ENCODE assay signal across 14 cellular contexts in the genomic region with DNA sequence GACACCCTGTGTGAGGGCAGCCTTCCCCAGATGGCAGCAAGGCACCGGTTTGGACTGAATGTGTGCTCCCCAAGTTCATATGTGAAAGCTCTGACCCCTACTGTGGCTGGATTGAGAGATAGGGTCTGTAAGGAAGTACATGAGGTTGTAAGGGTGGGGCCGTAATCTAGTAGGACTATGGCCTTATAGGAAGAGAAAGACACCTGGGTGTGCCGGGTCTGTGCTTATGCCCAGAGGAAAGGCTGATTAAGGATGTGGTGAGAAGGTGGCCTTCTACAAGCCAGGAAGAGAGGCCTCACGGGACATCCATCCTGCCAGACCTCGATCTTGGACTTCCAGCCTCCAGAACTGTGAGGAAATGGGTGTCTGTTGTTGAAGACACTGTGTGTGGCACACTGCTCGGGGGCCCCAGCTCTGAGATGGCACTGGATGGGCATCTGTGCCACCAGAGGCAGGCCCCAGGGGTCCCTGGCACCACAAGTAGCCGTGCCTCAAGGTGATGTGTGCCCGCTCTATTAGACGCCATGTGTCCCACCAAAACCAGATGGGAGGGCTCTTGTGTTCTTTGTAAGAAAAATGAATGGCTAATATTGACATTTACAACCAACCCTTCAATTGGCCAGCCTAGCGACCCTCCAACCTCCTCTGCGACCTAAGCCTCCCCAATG. TPM values are rescaled to one million over a fixed set of nuclear protein-coding genes. Genes with fewer than 3 reads are reported as not detected.
DNase-seq lines count a peak whose midpoint lies in the region; ATAC-seq and TF ChIP-seq lines count a peak whose summit lies in the region.
"Had no signal": no experiment of that assay in that cellular context is flagged by ENCODE, and none has a peak within 500 bp of the region (broad histone marks: within the 10 kb centered on the region; RNA-seq: fewer than 3 reads in every experiment).

No MANE protein-coding gene starts in this region.

- H3K4me2 ChIP-seq in smooth muscle cell = no peak overlapping the region
- H3K4me2 ChIP-seq: A549 had no signal

- in situ Hi-C loops in GM13976 (cut with MboI; ENCODE audit: low sequenced_read_pairs, unreplicated experiment) = no loop called here

- H3K36me3 ChIP-seq in endodermal cell (ENCODE audit: control insufficient read depth, insufficient read depth, low read length) = no peaks in the 10 kb centered on the region
- H3K36me3 ChIP-seq in smooth muscle cell (ENCODE audit: low read depth) = no peaks in the 10 kb centered on the region
- H3K36me3 ChIP-seq: BE2C had no signal

- H3K27ac Mint-ChIP-seq in endodermal cell (no peak overlapping the region), progenitor cell of endocrine pancreas (peak overlapping the region; percentile 13)

- H3K4me1 ChIP-seq in endodermal cell (ENCODE audit: control insufficient read depth, insufficient read depth, low read length) (no peaks in the 10 kb centered on the region), smooth muscle cell (ENCODE audit: low read depth) (no peaks in the 10 kb centered on the region)
- H3K4me1 ChIP-seq: A549, BE2C had no signal

- peak; percentile 7 for DNase-seq in GM13976 (ENCODE audit: low spot score)
- peak; percentile 34 for DNase-seq in endodermal cell
- no peak for DNase-seq in progenitor cell of endocrine pancreas (ENCODE audit: low spot score, unreplicated experiment)
- no peak for DNase-seq in SKM-1 (lab: John Stamatoyannopoulos, UW; ENCODE audit: unreplicated experiment)
- no peak for DNase-seq in smooth muscle cell (lab: John Stamatoyannopoulos, UW; ENCODE audit: unreplicated experiment)
- DNase-seq: BE2C; CD8-positive, alpha-beta memory T cell; DMS53; GF-D8; GM23248; H7 had no signal

- H3K4me1 Mint-ChIP-seq in endodermal cell = no peaks in the 10 kb centered on the region
- H3K4me1 Mint-ChIP-seq in progenitor cell of endocrine pancreas (ENCODE audit: low read depth) = no peaks in the 10 kb centered on the region
- H3K4me1 Mint-ChIP-seq: CD8-positive, alpha-beta memory T cell had no signal

- H3K36me3 Mint-ChIP-seq in endodermal cell (ENCODE audit: low read depth) (no peaks in the 10 kb centered on the region), progenitor cell of endocrine pancreas (ENCODE audit: insufficient read depth) (no peaks in the 10 kb centered on the region)
- H3K36me3 Mint-ChIP-seq: CD8-positive, alpha-beta memory T cell had no signal

- no peaks in the 10 kb centered on the region for H3K9me3 Mint-ChIP-seq in endodermal cell
- no peaks in the 10 kb centered on the region for H3K9me3 Mint-ChIP-seq in progenitor cell of endocrine pancreas (ENCODE audit: low read depth)

- H3K27ac ChIP-seq in endodermal cell (ENCODE audit: low read depth, low read length) (no peak overlapping the region), smooth muscle cell (ENCODE audit: low read depth) (no peak overlapping the region)
- H3K27ac ChIP-seq: A549, GM23248 had no signal

- no peak overlapping the region for H2AFZ ChIP-seq in smooth muscle cell (ENCODE audit: low read depth)
- H2AFZ ChIP-seq: GM23248 had no signal

- no peaks in the 10 kb centered on the region for H3K79me2 ChIP-seq in smooth muscle cell (ENCODE audit: low read depth)

- no peaks in the 10 kb centered on the region for H3F3A ChIP-seq in smooth muscle cell (ENCODE audit: low read depth)

- H3K4me3 Mint-ChIP-seq in endodermal cell = no peak overlapping the region
- no peak overlapping the region for H3K4me3 Mint-ChIP-seq in progenitor cell of endocrine pancreas (ENCODE audit: low read depth)
- H3K4me3 Mint-ChIP-seq: CD8-positive, alpha-beta memory T cell had no signal

- H4K20me1 ChIP-seq in smooth muscle cell (ENCODE audit: low read depth) = no peaks in the 10 kb centered on the region

- H3K4me3 ChIP-seq in endodermal cell (ENCODE audit: low read length) (no peak overlapping the region), smooth muscle cell (no peak overlapping the region)
- H3K4me3 ChIP-seq: A549, GM23248 had no signal

- H3K27me3 Mint-ChIP-seq in endodermal cell (ENCODE audit: insufficient read depth) = no peaks in the 10 kb centered on the region
- peaks cover 14% of the 10 kb centered on the region for H3K27me3 Mint-ChIP-seq in progenitor cell of endocrine pancreas

- 84 to 94% methylated on average over 3 to 11 of the region's 11 CpGs for WGBS in endodermal cell (ENCODE audit: insufficient coverage in 1 of 2, insufficient read length in 1 of 2), 2 experiments
- 95% methylated on average over 11 of the region's 11 CpGs for WGBS in smooth muscle cell (ENCODE audit: low lambda C conversion rate)

- TF ChIP-seq CTCF in GM13976 (IDR thresholded peaks at IDR 0.05; ENCODE audit: borderline replicate concordance, control extremely low read depth, extremely low read depth, insufficient read depth, missing control alignments) = no peak
- no peak for TF ChIP-seq CTCF in endodermal cell (conservative IDR thresholded peaks at IDR 0.05)
- no peak for TF ChIP-seq CTCF in progenitor cell of endocrine pancreas (IDR thresholded peaks at IDR 0.05; ENCODE audit: unreplicated experiment)
- no peak for TF ChIP-seq CTCF in smooth muscle cell (IDR thresholded peaks at IDR 0.05; ENCODE audit: borderline replicate concordance, insufficient read depth, poor library complexity, severe bottlenecking)

- H3K9me3 ChIP-seq in endodermal cell (ENCODE audit: control insufficient read depth, low read length) (no peaks in the 10 kb centered on the region), smooth muscle cell (replicated peaks; ENCODE audit: low read depth) (no peaks in the 10 kb centered on the region)
- H3K9me3 ChIP-seq: A549, BE2C had no signal

- H3K27me3 ChIP-seq in endodermal cell (ENCODE audit: control insufficient read depth, insufficient read depth, low read length, poor library complexity, severe bottlenecking) (no peaks in the 10 kb centered on the region), smooth muscle cell (ENCODE audit: low read depth) (no peaks in the 10 kb centered on the region)
- H3K27me3 ChIP-seq: BE2C had no signal

- ATAC-seq in GM21367 (IDR thresholded peaks at IDR 0.05; ENCODE audit: unreplicated experiment) = no peak
- ATAC-seq: A549 had no signal

- H3K9ac ChIP-seq in endodermal cell (ENCODE audit: extremely low read depth, low read length, poor library complexity, severe bottlenecking) (no peak overlapping the region), smooth muscle cell (ENCODE audit: low read depth) (no peak overlapping the region)
- H3K9ac ChIP-seq: GM23248 had no signal

RNA-seq across cellular contexts. Expression of a gene that starts 22.0 kb away (rescaled TPM):
- total RNA-seq in endodermal cell (not detected), progenitor cell of endocrine pancreas (not detected in 2 replicates), smooth muscle cell (not detected in 2 replicates)
- not detected for polyA plus RNA-seq in endodermal cell (2013, experiment 1 of 2)
- polyA plus RNA-seq in endodermal cell (2013, experiment 2 of 2) = not detected
- not detected in 2 replicates for polyA plus RNA-seq in smooth muscle cell
- total RNA-seq: CD8-positive, alpha-beta memory T cell; GM23248; H7 had no signal
- polyA plus RNA-seq: A549; AG04450; CD8-positive, alpha-beta memory T cell; GM23248 had no signal

RNA-seq across cellular contexts. Expression of a gene that starts 44.1 kb away (rescaled TPM):
- total RNA-seq in endodermal cell (under 1 TPM; 0.33 to 0.44 TPM), progenitor cell of endocrine pancreas (0.14 and 0.40 TPM in 2 replicates), smooth muscle cell (not detected in 2 replicates)
- 0.39 TPM for polyA plus RNA-seq in endodermal cell (2013, experiment 1 of 2)
- polyA plus RNA-seq in endodermal cell (2013, experiment 2 of 2) = 0.29 TPM
- not detected in 2 replicates for polyA plus RNA-seq in smooth muscle cell
- total RNA-seq: CD8-positive, alpha-beta memory T cell; GM23248 had no signal
- polyA plus RNA-seq: A549; AG04450; CD8-positive, alpha-beta memory T cell; GM23248 had no signal

Comparison
In these comparisons a context has a peak if more than half of its experiments do, and no peak if none do; other contexts are left out.
1. DNase-seq: peak in GM13976 (single experiment) and endodermal cell (single experiment); none in progenitor cell of endocrine pancreas (single experiment), SKM-1 (single experiment) and smooth muscle cell (single experiment).